1 cellular context compared by ENCODE assay signal in genomic region chr7:74708569-74709275, GRCh38.
TF ChIP-seq lines count a peak whose summit lies in the region.

No MANE protein-coding gene starts in this region.

TF ChIP-seq in WTC11, 78 proteins besides CTCF, POLR2A, EP300 and RAD21 (continued from another document):
- TF ChIP-seq ZNF532 (CRISPR knock-in tag; IDR thresholded peaks at IDR 0.05; ENCODE audit: borderline replicate concordance) = no peak
- no peak for TF ChIP-seq ETV6 (CRISPR knock-in tag; IDR thresholded peaks at IDR 0.05)
- TF ChIP-seq TEAD4 (CRISPR knock-in tag; IDR thresholded peaks at IDR 0.05) = no peak
- TF ChIP-seq FOXJ3 (CRISPR knock-in tag; IDR thresholded peaks at IDR 0.05; ENCODE audit: borderline replicate concordance) = no peak
- TF ChIP-seq STAT6 (CRISPR knock-in tag; conservative IDR thresholded peaks at IDR 0.05; ENCODE audit: low read depth) = no peak
- TF ChIP-seq IRF1 (CRISPR knock-in tag; IDR thresholded peaks at IDR 0.05) = no peak
- TF ChIP-seq ATF3 (CRISPR knock-in tag; conservative IDR thresholded peaks at IDR 0.05) = no peak
- no peak for TF ChIP-seq PREB (CRISPR knock-in tag; IDR thresholded peaks at IDR 0.05; ENCODE audit: borderline replicate concordance)
TF ChIP-seq in WTC11: peak in this region for 0.
